In genomic region chr1:212665241-212666115, GRCh38 we compare ENCODE assay signal across 1 cellular context.
TF ChIP-seq lines count a peak whose summit lies in the region.

No MANE protein-coding gene starts in this region.

TF ChIP-seq in IMR-90, 13 proteins besides CTCF, POLR2A, EP300 and RAD21:
- 0 out of 2 replicates have a peak, but pooled peaks have one; percentile 21 for TF ChIP-seq FOS (IDR thresholded peaks at IDR 0.05; ENCODE audit: low read depth, low read length)
- peak; percentile 77 for TF ChIP-seq RCOR1 (IDR thresholded peaks at IDR 0.05; ENCODE audit: insufficient replicate concordance, low read length)
- TF ChIP-seq BHLHE40 (IDR thresholded peaks at IDR 0.05; ENCODE audit: low read depth, low read length): no peak
- TF ChIP-seq CHD1 (IDR thresholded peaks at IDR 0.05; ENCODE audit: low read depth, low read length): no peak
- peak; percentile 88 for TF ChIP-seq SMC3 (IDR thresholded peaks at IDR 0.05; ENCODE audit: low read depth, low read length)
- peak; percentile 30; the same call in 1 of the 2 replicates for TF ChIP-seq MXI1 (IDR thresholded peaks at IDR 0.05; ENCODE audit: borderline replicate concordance, low read depth, low read length)
- peak; percentile 71; the same call in 1 of the 2 replicates for TF ChIP-seq MAZ (IDR thresholded peaks at IDR 0.05; ENCODE audit: borderline replicate concordance, low read depth, low read length)
